ENCODE assay signal across 2 cellular contexts in the genomic region with DNA sequence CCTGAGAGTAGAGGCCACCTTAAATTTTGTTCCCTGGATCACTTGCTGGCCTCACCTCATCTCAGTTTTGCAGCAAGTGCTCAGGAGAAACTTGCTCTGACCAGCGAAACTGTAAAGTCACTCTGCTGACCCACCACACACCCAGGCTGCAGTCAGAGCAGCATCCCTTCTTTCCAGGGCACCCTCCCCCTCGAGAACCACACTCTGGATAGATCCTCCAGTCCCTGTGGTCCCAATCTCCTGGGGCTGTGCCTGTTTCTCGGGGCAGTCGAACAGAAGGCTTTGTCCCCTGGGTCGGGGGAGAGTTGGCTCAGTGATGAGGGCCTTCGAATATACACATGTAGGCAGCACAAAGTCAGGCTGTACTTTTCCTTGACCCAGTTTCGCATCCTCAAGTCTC.
TF ChIP-seq lines count a peak whose summit lies in the region.

No MANE protein-coding gene starts in this region.

TF ChIP-seq in GM23338, 12 proteins besides CTCF, POLR2A, EP300 and RAD21 (continued from another document):
- TF ChIP-seq, protein P1, sequence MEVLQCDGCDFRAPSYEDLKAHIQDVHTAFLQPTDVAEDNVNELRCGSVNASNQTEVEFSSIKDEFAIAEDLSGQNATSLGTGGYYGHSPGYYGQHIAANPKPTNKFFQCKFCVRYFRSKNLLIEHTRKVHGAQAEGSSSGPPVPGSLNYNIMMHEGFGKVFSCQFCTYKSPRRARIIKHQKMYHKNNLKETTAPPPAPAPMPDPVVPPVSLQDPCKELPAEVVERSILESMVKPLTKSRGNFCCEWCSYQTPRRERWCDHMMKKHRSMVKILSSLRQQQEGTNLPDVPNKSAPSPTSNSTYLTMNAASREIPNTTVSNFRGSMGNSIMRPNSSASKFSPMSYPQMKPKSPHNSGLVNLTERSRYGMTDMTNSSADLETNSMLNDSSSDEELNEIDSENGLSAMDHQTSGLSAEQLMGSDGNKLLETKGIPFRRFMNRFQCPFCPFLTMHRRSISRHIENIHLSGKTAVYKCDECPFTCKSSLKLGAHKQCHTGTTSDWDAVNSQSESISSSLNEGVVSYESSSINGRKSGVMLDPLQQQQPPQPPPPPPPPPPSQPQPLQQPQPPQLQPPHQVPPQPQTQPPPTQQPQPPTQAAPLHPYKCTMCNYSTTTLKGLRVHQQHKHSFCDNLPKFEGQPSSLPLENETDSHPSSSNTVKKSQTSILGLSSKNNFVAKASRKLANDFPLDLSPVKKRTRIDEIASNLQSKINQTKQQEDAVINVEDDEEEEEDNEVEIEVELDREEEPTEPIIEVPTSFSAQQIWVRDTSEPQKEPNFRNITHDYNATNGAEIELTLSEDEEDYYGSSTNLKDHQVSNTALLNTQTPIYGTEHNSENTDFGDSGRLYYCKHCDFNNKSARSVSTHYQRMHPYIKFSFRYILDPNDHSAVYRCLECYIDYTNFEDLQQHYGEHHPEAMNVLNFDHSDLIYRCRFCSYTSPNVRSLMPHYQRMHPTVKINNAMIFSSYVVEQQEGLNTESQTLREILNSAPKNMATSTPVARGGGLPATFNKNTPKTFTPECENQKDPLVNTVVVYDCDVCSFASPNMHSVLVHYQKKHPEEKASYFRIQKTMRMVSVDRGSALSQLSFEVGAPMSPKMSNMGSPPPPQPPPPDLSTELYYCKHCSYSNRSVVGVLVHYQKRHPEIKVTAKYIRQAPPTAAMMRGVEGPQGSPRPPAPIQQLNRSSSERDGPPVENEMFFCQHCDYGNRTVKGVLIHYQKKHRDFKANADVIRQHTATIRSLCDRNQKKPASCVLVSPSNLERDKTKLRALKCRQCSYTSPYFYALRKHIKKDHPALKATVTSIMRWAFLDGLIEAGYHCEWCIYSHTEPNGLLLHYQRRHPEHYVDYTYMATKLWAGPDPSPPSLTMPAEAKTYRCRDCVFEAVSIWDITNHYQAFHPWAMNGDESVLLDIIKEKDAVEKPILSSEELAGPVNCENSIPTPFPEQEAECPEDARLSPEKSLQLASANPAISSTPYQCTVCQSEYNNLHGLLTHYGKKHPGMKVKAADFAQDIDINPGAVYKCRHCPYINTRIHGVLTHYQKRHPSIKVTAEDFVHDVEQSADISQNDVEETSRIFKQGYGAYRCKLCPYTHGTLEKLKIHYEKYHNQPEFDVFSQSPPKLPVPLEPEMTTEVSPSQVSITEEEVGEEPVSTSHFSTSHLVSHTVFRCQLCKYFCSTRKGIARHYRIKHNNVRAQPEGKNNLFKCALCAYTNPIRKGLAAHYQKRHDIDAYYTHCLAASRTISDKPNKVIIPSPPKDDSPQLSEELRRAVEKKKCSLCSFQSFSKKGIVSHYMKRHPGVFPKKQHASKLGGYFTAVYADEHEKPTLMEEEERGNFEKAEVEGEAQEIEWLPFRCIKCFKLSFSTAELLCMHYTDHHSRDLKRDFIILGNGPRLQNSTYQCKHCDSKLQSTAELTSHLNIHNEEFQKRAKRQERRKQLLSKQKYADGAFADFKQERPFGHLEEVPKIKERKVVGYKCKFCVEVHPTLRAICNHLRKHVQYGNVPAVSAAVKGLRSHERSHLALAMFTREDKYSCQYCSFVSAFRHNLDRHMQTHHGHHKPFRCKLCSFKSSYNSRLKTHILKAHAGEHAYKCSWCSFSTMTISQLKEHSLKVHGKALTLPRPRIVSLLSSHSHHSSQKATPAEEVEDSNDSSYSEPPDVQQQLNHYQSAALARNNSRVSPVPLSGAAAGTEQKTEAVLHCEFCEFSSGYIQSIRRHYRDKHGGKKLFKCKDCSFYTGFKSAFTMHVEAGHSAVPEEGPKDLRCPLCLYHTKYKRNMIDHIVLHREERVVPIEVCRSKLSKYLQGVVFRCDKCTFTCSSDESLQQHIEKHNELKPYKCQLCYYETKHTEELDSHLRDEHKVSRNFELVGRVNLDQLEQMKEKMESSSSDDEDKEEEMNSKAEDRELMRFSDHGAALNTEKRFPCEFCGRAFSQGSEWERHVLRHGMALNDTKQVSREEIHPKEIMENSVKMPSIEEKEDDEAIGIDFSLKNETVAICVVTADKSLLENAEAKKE (CRISPR knock-in tag; IDR thresholded peaks at IDR 0.05): no peak
- no peak for TF ChIP-seq POLR2AphosphoS5 (IDR thresholded peaks at IDR 0.05; ENCODE audit: low read depth)
- TF ChIP-seq ZNF114 (CRISPR knock-in tag; IDR thresholded peaks at IDR 0.05): no peak
- no peak for TF ChIP-seq NANOG (IDR thresholded peaks at IDR 0.05; ENCODE audit: borderline replicate concordance)
- TF ChIP-seq, protein P2, sequence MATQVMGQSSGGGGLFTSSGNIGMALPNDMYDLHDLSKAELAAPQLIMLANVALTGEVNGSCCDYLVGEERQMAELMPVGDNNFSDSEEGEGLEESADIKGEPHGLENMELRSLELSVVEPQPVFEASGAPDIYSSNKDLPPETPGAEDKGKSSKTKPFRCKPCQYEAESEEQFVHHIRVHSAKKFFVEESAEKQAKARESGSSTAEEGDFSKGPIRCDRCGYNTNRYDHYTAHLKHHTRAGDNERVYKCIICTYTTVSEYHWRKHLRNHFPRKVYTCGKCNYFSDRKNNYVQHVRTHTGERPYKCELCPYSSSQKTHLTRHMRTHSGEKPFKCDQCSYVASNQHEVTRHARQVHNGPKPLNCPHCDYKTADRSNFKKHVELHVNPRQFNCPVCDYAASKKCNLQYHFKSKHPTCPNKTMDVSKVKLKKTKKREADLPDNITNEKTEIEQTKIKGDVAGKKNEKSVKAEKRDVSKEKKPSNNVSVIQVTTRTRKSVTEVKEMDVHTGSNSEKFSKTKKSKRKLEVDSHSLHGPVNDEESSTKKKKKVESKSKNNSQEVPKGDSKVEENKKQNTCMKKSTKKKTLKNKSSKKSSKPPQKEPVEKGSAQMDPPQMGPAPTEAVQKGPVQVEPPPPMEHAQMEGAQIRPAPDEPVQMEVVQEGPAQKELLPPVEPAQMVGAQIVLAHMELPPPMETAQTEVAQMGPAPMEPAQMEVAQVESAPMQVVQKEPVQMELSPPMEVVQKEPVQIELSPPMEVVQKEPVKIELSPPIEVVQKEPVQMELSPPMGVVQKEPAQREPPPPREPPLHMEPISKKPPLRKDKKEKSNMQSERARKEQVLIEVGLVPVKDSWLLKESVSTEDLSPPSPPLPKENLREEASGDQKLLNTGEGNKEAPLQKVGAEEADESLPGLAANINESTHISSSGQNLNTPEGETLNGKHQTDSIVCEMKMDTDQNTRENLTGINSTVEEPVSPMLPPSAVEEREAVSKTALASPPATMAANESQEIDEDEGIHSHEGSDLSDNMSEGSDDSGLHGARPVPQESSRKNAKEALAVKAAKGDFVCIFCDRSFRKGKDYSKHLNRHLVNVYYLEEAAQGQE (IDR thresholded peaks at IDR 0.05; ENCODE audit: unreplicated experiment): no peak
TF ChIP-seq in GM23338: peak in this region for 0.

TF ChIP-seq in WTC11, 78 proteins besides CTCF, POLR2A, EP300 and RAD21 (continued from another document):
- TF ChIP-seq, protein P3, sequence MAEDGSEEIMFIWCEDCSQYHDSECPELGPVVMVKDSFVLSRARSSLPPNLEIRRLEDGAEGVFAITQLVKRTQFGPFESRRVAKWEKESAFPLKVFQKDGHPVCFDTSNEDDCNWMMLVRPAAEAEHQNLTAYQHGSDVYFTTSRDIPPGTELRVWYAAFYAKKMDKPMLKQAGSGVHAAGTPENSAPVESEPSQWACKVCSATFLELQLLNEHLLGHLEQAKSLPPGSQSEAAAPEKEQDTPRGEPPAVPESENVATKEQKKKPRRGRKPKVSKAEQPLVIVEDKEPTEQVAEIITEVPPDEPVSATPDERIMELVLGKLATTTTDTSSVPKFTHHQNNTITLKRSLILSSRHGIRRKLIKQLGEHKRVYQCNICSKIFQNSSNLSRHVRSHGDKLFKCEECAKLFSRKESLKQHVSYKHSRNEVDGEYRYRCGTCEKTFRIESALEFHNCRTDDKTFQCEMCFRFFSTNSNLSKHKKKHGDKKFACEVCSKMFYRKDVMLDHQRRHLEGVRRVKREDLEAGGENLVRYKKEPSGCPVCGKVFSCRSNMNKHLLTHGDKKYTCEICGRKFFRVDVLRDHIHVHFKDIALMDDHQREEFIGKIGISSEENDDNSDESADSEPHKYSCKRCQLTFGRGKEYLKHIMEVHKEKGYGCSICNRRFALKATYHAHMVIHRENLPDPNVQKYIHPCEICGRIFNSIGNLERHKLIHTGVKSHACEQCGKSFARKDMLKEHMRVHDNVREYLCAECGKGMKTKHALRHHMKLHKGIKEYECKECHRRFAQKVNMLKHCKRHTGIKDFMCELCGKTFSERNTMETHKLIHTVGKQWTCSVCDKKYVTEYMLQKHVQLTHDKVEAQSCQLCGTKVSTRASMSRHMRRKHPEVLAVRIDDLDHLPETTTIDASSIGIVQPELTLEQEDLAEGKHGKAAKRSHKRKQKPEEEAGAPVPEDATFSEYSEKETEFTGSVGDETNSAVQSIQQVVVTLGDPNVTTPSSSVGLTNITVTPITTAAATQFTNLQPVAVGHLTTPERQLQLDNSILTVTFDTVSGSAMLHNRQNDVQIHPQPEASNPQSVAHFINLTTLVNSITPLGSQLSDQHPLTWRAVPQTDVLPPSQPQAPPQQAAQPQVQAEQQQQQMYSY (CRISPR knock-in tag; IDR thresholded peaks at IDR 0.05): no peak
- TF ChIP-seq CREM (CRISPR knock-in tag; IDR thresholded peaks at IDR 0.05): no peak
